In genomic region chr6:160990847-160991410, GRCh38 we compare ENCODE assay signal across 8 cellular contexts. TPM values are rescaled to one million over a fixed set of nuclear protein-coding genes. Genes with fewer than 3 reads are reported as not detected.
A peak's percentile ranks its signal among the peaks of the same experiment; 100 is the strongest.
DNase-seq lines count a peak whose midpoint lies in the region; ATAC-seq and FAIRE-seq lines count a peak whose summit lies in the region.

No MANE protein-coding gene starts in this region.

- no peaks in the 10 kb centered on the region for H3K9me3 Mint-ChIP-seq in activated naive CD8-positive, alpha-beta T cell treated with anti-CD3 and anti-CD28 coated beads, Interleukin-2, amount 10 ng/mL, durations not matched to agents 7 days and 5 days

- H3K4me1 Mint-ChIP-seq in activated naive CD8-positive, alpha-beta T cell treated with anti-CD3 and anti-CD28 coated beads, Interleukin-2, amount 10 ng/mL, durations not matched to agents 7 days and 5 days, result peaks cover 14% of the 10 kb centered on the region

- FAIRE-seq in islet of Langerhans (lab: Jason Lieb, UNC), result peak; percentile 21

- no peak overlapping the region for H3K27ac Mint-ChIP-seq in activated naive CD8-positive, alpha-beta T cell treated with anti-CD3 and anti-CD28 coated beads, Interleukin-2, amount 10 ng/mL, durations not matched to agents 7 days and 5 days

- H3K4me3 Mint-ChIP-seq in activated naive CD8-positive, alpha-beta T cell treated with anti-CD3 and anti-CD28 coated beads, Interleukin-2, amount 10 ng/mL, durations not matched to agents 7 days and 5 days, result peak overlapping the region; percentile 92

- ATAC-seq in activated naive CD8-positive, alpha-beta T cell treated with anti-CD3 and anti-CD28 coated beads, Interleukin-2, amount 10 ng/mL, durations not matched to agents 7 days and 5 days (ENCODE audit: low read depth), result no peak

- no peaks in the 10 kb centered on the region for H3K36me3 Mint-ChIP-seq in activated naive CD8-positive, alpha-beta T cell treated with anti-CD3 and anti-CD28 coated beads, Interleukin-2, amount 10 ng/mL, durations not matched to agents 7 days and 5 days

- peaks cover 12% of the 10 kb centered on the region for H3K27me3 Mint-ChIP-seq in activated naive CD8-positive, alpha-beta T cell treated with anti-CD3 and anti-CD28 coated beads, Interleukin-2, amount 10 ng/mL, durations not matched to agents 7 days and 5 days

- DNase-seq in NCI-H524 treated with DMSO at 0.1 percent for 48 hours (lab: John Stamatoyannopoulos, UW) (peak; percentile 8), NCI-H524 (lab: John Stamatoyannopoulos, UW) (no peak), stromal cell of bone marrow (ENCODE audit: low read depth) (peak; percentile 2), NCI-H1436 (lab: John Stamatoyannopoulos, UW) (no peak), NCI-H1105 treated with DMSO at 0.1 percent for 48 hours (lab: John Stamatoyannopoulos, UW) (no peak), COLO668 (lab: John Stamatoyannopoulos, UW; ENCODE audit: unreplicated experiment) (no peak)
- no peak for DNase-seq in activated naive CD8-positive, alpha-beta T cell treated with anti-CD3 and anti-CD28 coated beads, Interleukin-2, amount 10 ng/mL, durations not matched to agents 7 days and 5 days

- POLR2A ChIA-PET in activated naive CD8-positive, alpha-beta T cell treated with anti-CD3 and anti-CD28 coated beads, Interleukin-2, amount 10 ng/mL, durations not matched to agents 7 days and 5 days (lab: Charles Lee), result interaction anchor here (0.7 to 2.2 kb wide), 2 partner anchors 52 to 283 kb away, joined by 3 to 6 read pairs; partner anchors contain the start of gene AGPAT4

RNA-seq across cellular contexts. Expression of gene MAP3K4, which starts 0.6 kb away (rescaled TPM):
- total RNA-seq in activated naive CD8-positive, alpha-beta T cell treated with anti-CD3 and anti-CD28 coated beads, Interleukin-2, amount 10 ng/mL, durations not matched to agents 7 days and 5 days, result 10 to 100 TPM; 46.2 to 53.7 TPM

Comparison
In these comparisons a context has a peak if more than half of its experiments do, and no peak if none do; other contexts are left out.
1. DNase-seq: peak in NCI-H524 treated with DMSO at 0.1 percent for 48 hours (single experiment) and stromal cell of bone marrow (single experiment); none in NCI-H524 (0 of 2), activated naive CD8-positive, alpha-beta T cell treated with anti-CD3 and anti-CD28 coated beads, Interleukin-2, amount 10 ng/mL, durations not matched to agents 7 days and 5 days (single experiment), NCI-H1436 (single experiment), NCI-H1105 treated with DMSO at 0.1 percent for 48 hours (single experiment) and COLO668 (single experiment).